ENCODE assay signal across 6 cellular contexts in the genomic region with DNA sequence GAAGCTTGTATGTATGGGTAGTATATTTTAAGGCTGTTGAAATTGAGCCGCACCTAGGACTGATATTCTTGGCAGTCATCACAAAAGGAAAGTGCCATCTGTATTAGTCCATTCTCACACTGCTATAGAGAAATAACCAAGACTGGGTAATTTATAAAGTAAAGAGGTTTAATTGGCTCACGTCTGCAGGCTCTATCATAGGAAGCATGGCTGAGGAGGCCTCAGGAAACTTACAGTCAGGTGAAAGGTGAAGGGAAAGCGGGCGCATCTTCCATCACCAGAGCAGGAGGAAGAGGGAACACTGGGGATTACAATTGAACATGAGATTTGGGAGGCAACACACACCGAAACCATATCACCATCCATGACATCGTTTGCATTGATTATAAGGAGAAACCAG. TPM values are rescaled to one million over a fixed set of nuclear protein-coding genes. Genes with fewer than 3 reads are reported as not detected.
"Had no signal": no experiment of that assay in that cellular context is flagged by ENCODE, and none has a peak within 500 bp of the region (broad histone marks: within the 10 kb centered on the region; RNA-seq: fewer than 3 reads in every experiment).

No MANE protein-coding gene starts in this region.

RNA-seq across cellular contexts. Expression of a gene that starts 8.9 kb away (rescaled TPM):
- total RNA-seq: ascending aorta, bronchial epithelial cell, MCF 10A, RPMI7951, WTC11 had no signal

RNA-seq across cellular contexts. Expression of a gene that starts 41.6 kb away (rescaled TPM):
- total RNA-seq: K562, RPMI7951 had no signal
